In genomic region chr4:26215725-26216124, GRCh38 we compare ENCODE assay signal across 27 cellular contexts.
"Had no signal": no experiment of that assay in that cellular context is flagged by ENCODE, and none has a peak within 500 bp of the region (broad histone marks: within the 10 kb centered on the region; RNA-seq: fewer than 3 reads in every experiment).

No MANE protein-coding gene starts in this region.

- H3K27me3 ChIP-seq: left lung, neural progenitor cell, neutrophil, suprapubic skin, uterus had no signal

- H3K36me3 Mint-ChIP-seq: immature natural killer cell; naive thymus-derived CD8-positive, alpha-beta T cell; neural progenitor cell; stimulated activated effector memory CD8-positive, alpha-beta T cell treated with anti-CD3 and anti-CD28 coated beads, Interleukin-12 subunit alpha, Interleukin-12 subunit beta, amount 100 ng/mL, for 72 hours; type B pancreatic cell had no signal

- H3K4me3 Mint-ChIP-seq: immature natural killer cell; naive thymus-derived CD8-positive, alpha-beta T cell; nephron; neural progenitor cell; stimulated activated effector memory CD8-positive, alpha-beta T cell treated with anti-CD3 and anti-CD28 coated beads, Interleukin-12 subunit alpha, Interleukin-12 subunit beta, amount 100 ng/mL, for 72 hours; stimulated activated naive CD8-positive, alpha-beta T cell treated with anti-CD3 and anti-CD28 coated beads, Interleukin-15, Interleukin-2, amounts not matched to agents 100 ng/mL and 50 ng/mL, for 24 hours; type B pancreatic cell had no signal

- H3K36me3 ChIP-seq: left lung, lower lobe of right lung, neural progenitor cell, neutrophil, suprapubic skin, thoracic aorta, tibial artery, uterus had no signal

- H3K4me3 ChIP-seq: left lung, lower lobe of right lung, neural progenitor cell, psoas muscle, skin epidermis, suprapubic skin, thoracic aorta, tibial artery, uterus had no signal

- H3K9me3 Mint-ChIP-seq: immature natural killer cell; nephron; neural progenitor cell; stimulated activated effector memory CD8-positive, alpha-beta T cell treated with anti-CD3 and anti-CD28 coated beads, Interleukin-12 subunit alpha, Interleukin-12 subunit beta, amount 100 ng/mL, for 72 hours had no signal

- H3K4me2 ChIP-seq: neural progenitor cell had no signal

- H3K27ac Mint-ChIP-seq: nephron; neural progenitor cell; stimulated activated naive CD8-positive, alpha-beta T cell treated with anti-CD3 and anti-CD28 coated beads, Interleukin-15, Interleukin-2, amounts not matched to agents 100 ng/mL and 50 ng/mL, for 24 hours; type B pancreatic cell had no signal

- H3K27ac ChIP-seq: left lung, lower lobe of right lung, neural progenitor cell, neutrophil, parathyroid adenoma, psoas muscle, skin epidermis, suprapubic skin, thoracic aorta, tibial artery, uterus had no signal

- ATAC-seq: left colon; left lung; lower lobe of right lung; naive thymus-derived CD8-positive, alpha-beta T cell; psoas muscle; sciatic nerve; stimulated activated effector memory CD8-positive, alpha-beta T cell treated with anti-CD3 and anti-CD28 coated beads, Interleukin-12 subunit alpha, Interleukin-12 subunit beta, amount 100 ng/mL, for 72 hours had no signal

- H3K79me2 ChIP-seq: parathyroid adenoma had no signal

- DNase-seq: hypothalamus; immature natural killer cell; kidney; left colon; left lung; lower lobe of right lung; mammary epithelial cell; mesenchymal stem cell; naive thymus-derived CD8-positive, alpha-beta T cell; occipital lobe; psoas muscle; stimulated activated CD4-positive, alpha-beta T cell treated with anti-CD3 and anti-CD28 coated beads, Interleukin-12 subunit alpha, Interleukin-12 subunit beta, amount 100 ng/mL, for 4 hours; stimulated activated CD4-positive, alpha-beta T cell treated with anti-CD3 and anti-CD28 coated beads, Interleukin-2, amount 100 ng/mL, for 48 hours; stimulated activated naive CD4-positive, alpha-beta T cell; tibial artery; uterus had no signal

- H3K4me1 ChIP-seq: neural progenitor cell, parathyroid adenoma, psoas muscle, tibial artery, uterus had no signal

- H2AFZ ChIP-seq: neural progenitor cell, parathyroid adenoma had no signal
